In genomic region chr11:7175007-7175406, GRCh38 we compare ENCODE assay signal across 36 cellular contexts.
"Had no signal": no experiment of that assay in that cellular context is flagged by ENCODE, and none has a peak within 500 bp of the region (broad histone marks: within the 10 kb centered on the region; RNA-seq: fewer than 3 reads in every experiment).

No MANE protein-coding gene starts in this region.

- H3K27ac ChIP-seq: KMS-11 had no signal

- H3K4me3 ChIP-seq: MG63 had no signal

- H3K9me3 ChIP-seq: MG63 had no signal

- H3K36me3 ChIP-seq: MG63 had no signal

- DNase-seq: Karpas-422, Kasumi-1, MG63, MM.1S, MV-4-11, NCI-H1048, NCI-H1092, NCI-H1092 treated with DMSO at 0.1 percent for 48 hours, NCI-H1105, NCI-H1105 treated with DMSO at 0.1 percent for 48 hours, NCI-H1417, NCI-H1417 treated with DMSO at 0.1 percent for 48 hours, NCI-H1436, NCI-H1436 treated with DMSO at 0.1 percent for 48 hours, NCI-H146, NCI-H1694, NCI-H1694 treated with DMSO at 0.1 percent for 48 hours, NCI-H187, NCI-H187 treated with DMSO at 0.1 percent for 48 hours, NCI-H1930, NCI-H2029, NCI-H2029 treated with DMSO at 0.1 percent for 48 hours, NCI-H2081, NCI-H2081 treated with DMSO at 0.1 percent for 48 hours, NCI-H2107, NCI-H2171, NCI-H2171 treated with DMSO at 0.1 percent for 48 hours, NCI-H2227 treated with DMSO at 0.1 percent for 48 hours, NCI-H226, NCI-H345, NCI-H446, NCI-H446 treated with DMSO at 0.1 percent for 48 hours, NCI-H510A, NCI-H510A treated with DMSO at 0.1 percent for 48 hours, NCI-H524 had no signal
